In genomic region chr19:6247007-6247288, GRCh38 we compare ENCODE assay signal across 21 cellular contexts.
"Had no signal": no experiment of that assay in that cellular context is flagged by ENCODE, and none has a peak within 500 bp of the region (broad histone marks: within the 10 kb centered on the region; RNA-seq: fewer than 3 reads in every experiment).

No MANE protein-coding gene starts in this region.

- H3K27ac Mint-ChIP-seq: activated CD4-positive, alpha-beta T cell treated with anti-CD3 and anti-CD28 coated beads for 36 hours; nephron; progenitor cell of endocrine pancreas had no signal

- H3K4me3 Mint-ChIP-seq: activated CD4-positive, alpha-beta T cell treated with anti-CD3 and anti-CD28 coated beads for 36 hours; nephron had no signal

- ATAC-seq: activated CD4-positive, alpha-beta T cell treated with anti-CD3 and anti-CD28 coated beads for 36 hours; left cardiac atrium; SK-N-SH treated with all-trans-retinoic acid at 6 μM for 48 hours had no signal

- DNase-seq: activated CD4-positive, alpha-beta T cell treated with anti-CD3 and anti-CD28 coated beads for 36 hours; activated CD4-positive, alpha-beta T cell treated with anti-CD3 and anti-CD28 coated beads, Interleukin-2, amount 50 U/mL, for 4 hours; activated CD4-positive, CD25-positive, alpha-beta regulatory T cell; activated gamma-delta T cell; activated naive CD4-positive, alpha-beta T cell treated with anti-CD3 and anti-CD28 coated beads, Interleukin-2, amount 50 U/mL, for 16 hours; activated T-cell treated with anti-CD3 and anti-CD28 coated beads for 4 hours; amniotic stem cell; caudate nucleus; cortex of kidney; islet precursor cell; left cardiac atrium; left ventricle myocardium superior; sigmoid colon; small intestine; stimulated activated CD4-positive, alpha-beta T cell treated with anti-CD3 and anti-CD28 coated beads, Interleukin-4, amount 100 ng/mL, for 24 hours; stimulated activated CD8-positive, alpha-beta memory T cell treated with anti-CD3 and anti-CD28 coated beads, Interleukin-4, amount 100 ng/mL, for 48 hours; stimulated activated naive CD4-positive, alpha-beta T cell; tibial artery had no signal

- H3K27me3 Mint-ChIP-seq: activated CD4-positive, alpha-beta T cell treated with anti-CD3 and anti-CD28 coated beads for 36 hours; progenitor cell of endocrine pancreas had no signal
